ENCODE assay signal across 8 cellular contexts in genomic region chr2:100381240-100381639, GRCh38. TPM values are rescaled to one million over a fixed set of nuclear protein-coding genes. Genes with fewer than 3 reads are reported as not detected.
DNase-seq lines count a peak whose midpoint lies in the region; ATAC-seq and TF ChIP-seq lines count a peak whose summit lies in the region.

No MANE protein-coding gene starts in this region.

- ATAC-seq in GM21576 (IDR thresholded peaks at IDR 0.05; ENCODE audit: unreplicated experiment) (peak; percentile 62), right cardiac atrium (peak; percentile 67 to 71), sciatic nerve (peak; percentile 62), HG03442 (IDR thresholded peaks at IDR 0.05; ENCODE audit: unreplicated experiment) (no peak)

- H3K4me3 ChIP-seq in NB4 (ENCODE audit: low read depth, low read length) (no peak overlapping the region), SU-DHL-6 (ENCODE audit: insufficient read depth, low read length, poor library complexity, severe bottlenecking) (no peak overlapping the region), right cardiac atrium (ENCODE audit: low read length) (no peak overlapping the region)

- H3K79me2 ChIP-seq in SU-DHL-6 (ENCODE audit: insufficient read depth, low read length) = no peaks in the 10 kb centered on the region

- H3K9ac ChIP-seq in SU-DHL-6 (ENCODE audit: low read length) = no peak overlapping the region

- H4K20me1 ChIP-seq in SU-DHL-6 (ENCODE audit: low read depth, low read length) = no peaks in the 10 kb centered on the region

- no peaks in the 10 kb centered on the region for H3K9me3 ChIP-seq in SU-DHL-6 (ENCODE audit: insufficient read depth, low read length)
- H3K9me3 ChIP-seq in right cardiac atrium (ENCODE audit: control insufficient read depth, low read length) = no peaks in the 10 kb centered on the region

- no peaks in the 10 kb centered on the region for H3F3A ChIP-seq in SU-DHL-6 (ENCODE audit: insufficient read depth)

- no peaks in the 10 kb centered on the region for H3K36me3 ChIP-seq in SU-DHL-6 (ENCODE audit: low read length)

- no peaks in the 10 kb centered on the region for H3K9me2 ChIP-seq in SU-DHL-6 (replicated peaks; ENCODE audit: insufficient read depth, low read length)

- intact Hi-C loops in right cardiac atrium (cut with DNase I) (loop anchor here (2.0 kb wide), 2 partner anchors 116 to 118 kb away; no protein-coding TSS in a partner anchor), sciatic nerve (cut with DNase I) (loop anchor here (10.0 kb wide), 1 partner anchor 116 kb away; no protein-coding TSS in a partner anchor)

- no peak for TF ChIP-seq POLR2A in NB4 (IDR thresholded peaks at IDR 0.05; ENCODE audit: extremely low read depth, insufficient read length)

- peak; percentile 54 for DNase-seq in D341Med (ENCODE audit: low spot score)
- DNase-seq in NB4 (ENCODE audit: low read depth) = peak; percentile 92
- peak; percentile 29 for DNase-seq in activated naive CD8-positive, alpha-beta T cell treated with anti-CD3 and anti-CD28 coated beads, Interleukin-2, amount 50 U/mL, for 16 hours (ENCODE audit: low read depth, low spot score)
- peak; percentile 77 to 87 (median 78) for DNase-seq in right cardiac atrium
- peak; percentile 90 for DNase-seq in sciatic nerve (ENCODE audit: low spot score)

- no peaks in the 10 kb centered on the region for H3K27me3 ChIP-seq in SU-DHL-6 (ENCODE audit: low read length)
- no peaks in the 10 kb centered on the region for H3K27me3 ChIP-seq in right cardiac atrium (ENCODE audit: control insufficient read depth, insufficient read depth)

- no peak overlapping the region for H3K27ac ChIP-seq in SU-DHL-6 (ENCODE audit: low read depth, low read length)
- H3K27ac ChIP-seq in right cardiac atrium (ENCODE audit: low read length) = no peak overlapping the region

- peak; percentile 95 for TF ChIP-seq CTCF in NB4 (IDR thresholded peaks at IDR 0.05; ENCODE audit: low read depth, low read length)
- peak; percentile 72 for TF ChIP-seq CTCF in SU-DHL-6 (IDR thresholded peaks at IDR 0.05; ENCODE audit: insufficient read depth, low read length, poor library complexity, severe bottlenecking)

- H2AFZ ChIP-seq in SU-DHL-6 (ENCODE audit: low read depth, low read length, severe bottlenecking) = no peak overlapping the region

- H3K4me1 ChIP-seq in right cardiac atrium (ENCODE audit: control insufficient read depth, insufficient read depth, low read length) = no peaks in the 10 kb centered on the region

- WGBS in right cardiac atrium = 25% methylated on average over 4 of the region's 4 CpGs

- no peak overlapping the region for H3K4me2 ChIP-seq in SU-DHL-6 (ENCODE audit: low read depth, low read length, poor library complexity, severe bottlenecking)

RNA-seq across cellular contexts. Expression of gene CHST10, which starts 36.2 kb away (rescaled TPM):
- total RNA-seq in right cardiac atrium = 10 to 100 TPM; 12.3 to 25.7 (median 23.0) TPM
- 15.6 TPM for polyA plus RNA-seq in right cardiac atrium
- total RNA-seq in sciatic nerve = 12.5 TPM

RNA-seq across cellular contexts. Expression of gene LONRF2, which starts 58.9 kb away (rescaled TPM):
- 10 to 100 TPM; 14.2 to 19.6 (median 15.0) TPM for total RNA-seq in right cardiac atrium
- polyA plus RNA-seq in right cardiac atrium = 5.0 TPM
- total RNA-seq in sciatic nerve = 11.4 TPM

Comparison
In these comparisons a context has a peak if more than half of its experiments do, and no peak if none do; other contexts are left out.
1. DNase-seq: peak in every context shown above with its lines; median percentile 92 in NB4; 90 in sciatic nerve; 78 in right cardiac atrium; 54 in D341Med; 29 in activated naive CD8-positive, alpha-beta T cell treated with anti-CD3 and anti-CD28 coated beads, Interleukin-2, amount 50 U/mL, for 16 hours.